Comparison of ENCODE assay signal across 19 cellular contexts in genomic region chr11:44334356-44335004, GRCh38. TPM values are rescaled to one million over a fixed set of nuclear protein-coding genes. Genes with fewer than 3 reads are reported as not detected.
"Had no signal": no experiment of that assay in that cellular context is flagged by ENCODE, and none has a peak within 500 bp of the region (broad histone marks: within the 10 kb centered on the region; RNA-seq: fewer than 3 reads in every experiment).

No MANE protein-coding gene starts in this region.

- H3K27ac Mint-ChIP-seq: activated CD4-positive, alpha-beta T cell treated with anti-CD3 and anti-CD28 coated beads, Interleukin-2, amount 10 ng/mL, durations not matched to agents 7 days and 5 days; activated naive CD8-positive, alpha-beta T cell; naive thymus-derived CD4-positive, alpha-beta T cell had no signal

- H3K4me1 Mint-ChIP-seq: activated CD4-positive, alpha-beta T cell treated with anti-CD3 and anti-CD28 coated beads, Interleukin-2, amount 10 ng/mL, durations not matched to agents 7 days and 5 days; central memory CD8-positive, alpha-beta T cell had no signal

- ATAC-seq: body of pancreas; left lobe of liver; mucosa of descending colon; naive thymus-derived CD4-positive, alpha-beta T cell had no signal

- H3K36me3 ChIP-seq: neutrophil, right atrium auricular region, tibial artery had no signal

- H3K9me3 ChIP-seq: body of pancreas, mucosa of descending colon, neutrophil, right atrium auricular region, tibial artery had no signal

- DNase-seq: activated CD4-positive, alpha-beta T cell treated with anti-CD3 and anti-CD28 coated beads, Interleukin-2, amount 10 ng/mL, durations not matched to agents 7 days and 5 days; activated CD8-positive, alpha-beta memory T cell treated with anti-CD3 and anti-CD28 coated beads for 24 hours; activated gamma-delta T cell treated with Interleukin-2 at 50 U/mL for 16 hours; amygdala; body of pancreas; dermis blood vessel endothelial cell; foreskin melanocyte; mucosa of descending colon; naive thymus-derived CD4-positive, alpha-beta T cell; stimulated activated CD4-positive, alpha-beta T cell treated with anti-CD3 and anti-CD28 coated beads, Interleukin-4, amount 100 ng/mL, for 1 hour; stimulated activated naive CD4-positive, alpha-beta T cell; tibial artery had no signal

- H3K4me3 ChIP-seq: body of pancreas, mucosa of descending colon, right atrium auricular region, tibial artery had no signal

- H3K36me3 Mint-ChIP-seq: activated naive CD8-positive, alpha-beta T cell; naive thymus-derived CD4-positive, alpha-beta T cell had no signal

- H3K27ac ChIP-seq: body of pancreas, epithelial cell of prostate, neutrophil, right atrium auricular region, tibial artery had no signal

- H3K4me3 Mint-ChIP-seq: activated CD4-positive, alpha-beta T cell treated with anti-CD3 and anti-CD28 coated beads, Interleukin-2, amount 10 ng/mL, durations not matched to agents 7 days and 5 days; activated naive CD8-positive, alpha-beta T cell; central memory CD8-positive, alpha-beta T cell; naive thymus-derived CD4-positive, alpha-beta T cell had no signal

- H3K9me3 Mint-ChIP-seq: activated CD4-positive, alpha-beta T cell treated with anti-CD3 and anti-CD28 coated beads, Interleukin-2, amount 10 ng/mL, durations not matched to agents 7 days and 5 days; central memory CD8-positive, alpha-beta T cell; naive thymus-derived CD4-positive, alpha-beta T cell had no signal

- H3K4me1 ChIP-seq: body of pancreas, right atrium auricular region, tibial artery had no signal

- H3K27me3 ChIP-seq: right atrium auricular region had no signal

RNA-seq across cellular contexts. Expression of gene ALX4, which starts 24.5 kb away (rescaled TPM):
- total RNA-seq: activated CD4-positive, alpha-beta T cell treated with anti-CD3 and anti-CD28 coated beads, Interleukin-2, amount 10 ng/mL, durations not matched to agents 7 days and 5 days; body of pancreas; dermis blood vessel endothelial cell; fibroblast of lung; left lobe of liver; mucosa of descending colon; naive thymus-derived CD4-positive, alpha-beta T cell had no signal
